Comparison of ENCODE assay signal across 11 cellular contexts in the genomic region with DNA sequence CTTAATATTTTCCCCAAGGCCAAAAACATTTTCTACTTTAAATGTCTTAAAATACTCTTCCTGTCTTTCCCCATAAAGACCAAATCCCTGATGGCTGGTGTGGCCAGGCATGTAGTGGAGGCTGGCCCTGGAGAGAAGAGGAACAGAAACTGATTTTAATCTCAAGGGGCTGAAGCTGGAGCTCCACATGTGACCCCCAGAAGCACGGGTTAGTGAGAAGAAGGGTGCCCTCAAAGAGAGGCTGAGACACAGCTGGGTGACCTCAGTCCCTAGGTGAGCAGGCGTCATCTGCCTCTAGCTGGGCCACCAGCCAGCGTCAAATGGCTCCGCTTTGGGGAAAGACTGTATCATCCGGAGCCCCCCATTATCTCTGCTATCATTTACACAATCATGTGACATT. TPM values are rescaled to one million over a fixed set of nuclear protein-coding genes. Genes with fewer than 3 reads are reported as not detected.
DNase-seq lines count a peak whose midpoint lies in the region; ATAC-seq and TF ChIP-seq lines count a peak whose summit lies in the region.
"Had no signal": no experiment of that assay in that cellular context is flagged by ENCODE, and none has a peak within 500 bp of the region (broad histone marks: within the 10 kb centered on the region; RNA-seq: fewer than 3 reads in every experiment).

No MANE protein-coding gene starts in this region.

- TF ChIP-seq CTCF in osteocyte (IDR thresholded peaks at IDR 0.05) = no peak

- intact Hi-C loops in posterior cingulate gyrus (cut with DNase I) = no loop called here

- CTCF ChIA-PET in activated naive CD4-positive, alpha-beta T cell treated with anti-CD3 and anti-CD28 coated beads, Interleukin-2, amount 10 ng/mL, durations not matched to agents 7 days and 5 days (lab: Charles Lee) = no interaction called here

- H3K27ac Mint-ChIP-seq in osteocyte (ENCODE audit: unreplicated experiment) = peak overlapping the region; percentile 29
- H3K27ac Mint-ChIP-seq in activated naive CD4-positive, alpha-beta T cell treated with anti-CD3 and anti-CD28 coated beads, Interleukin-2, amount 10 ng/mL, durations not matched to agents 7 days and 5 days = no peak overlapping the region

- H3K4me1 Mint-ChIP-seq in osteocyte (ENCODE audit: unreplicated experiment) = peaks cover 20% of the 10 kb centered on the region
- H3K4me1 Mint-ChIP-seq in activated naive CD4-positive, alpha-beta T cell treated with anti-CD3 and anti-CD28 coated beads, Interleukin-2, amount 10 ng/mL, durations not matched to agents 7 days and 5 days = no peaks in the 10 kb centered on the region

- H3K27me3 Mint-ChIP-seq in osteocyte (ENCODE audit: unreplicated experiment) = no peaks in the 10 kb centered on the region
- peaks cover 12% of the 10 kb centered on the region for H3K27me3 Mint-ChIP-seq in activated naive CD4-positive, alpha-beta T cell treated with anti-CD3 and anti-CD28 coated beads, Interleukin-2, amount 10 ng/mL, durations not matched to agents 7 days and 5 days

- peak; percentile 95 for ATAC-seq in GM19035 (IDR thresholded peaks at IDR 0.05; ENCODE audit: unreplicated experiment)
- ATAC-seq in HG02623 (IDR thresholded peaks at IDR 0.05; ENCODE audit: unreplicated experiment) = peak; percentile 90
- ATAC-seq in HG03469 (IDR thresholded peaks at IDR 0.05; ENCODE audit: unreplicated experiment) = peak; percentile 98

- no peak for DNase-seq in osteocyte (ENCODE audit: extremely low spot score, unreplicated experiment)
- no peak for DNase-seq in retina
- no peak for DNase-seq in activated naive CD4-positive, alpha-beta T cell treated with anti-CD3 and anti-CD28 coated beads, Interleukin-2, amount 10 ng/mL, durations not matched to agents 7 days and 5 days
- no peak for DNase-seq in posterior cingulate gyrus
- DNase-seq in activated naive CD4-positive, alpha-beta T cell treated with anti-CD3 and anti-CD28 coated beads, Interleukin-2, amount 50 U/mL, for 16 hours = no peak
- DNase-seq: NCI-H2081 treated with DMSO at 0.1 percent for 48 hours; SIG-M5; stimulated activated CD4-positive, alpha-beta T cell treated with anti-CD3 and anti-CD28 coated beads, Interleukin-12 subunit alpha, Interleukin-12 subunit beta, amount 100 ng/mL, for 4 hours had no signal

- peaks cover 4% of the 10 kb centered on the region for H3K9me3 Mint-ChIP-seq in osteocyte (ENCODE audit: unreplicated experiment)
- H3K9me3 Mint-ChIP-seq in activated naive CD4-positive, alpha-beta T cell treated with anti-CD3 and anti-CD28 coated beads, Interleukin-2, amount 10 ng/mL, durations not matched to agents 7 days and 5 days = no peaks in the 10 kb centered on the region

- H3K4me3 Mint-ChIP-seq in osteocyte (ENCODE audit: unreplicated experiment) = no peak overlapping the region
- no peak overlapping the region for H3K4me3 Mint-ChIP-seq in activated naive CD4-positive, alpha-beta T cell treated with anti-CD3 and anti-CD28 coated beads, Interleukin-2, amount 10 ng/mL, durations not matched to agents 7 days and 5 days

- no peaks in the 10 kb centered on the region for H3K36me3 Mint-ChIP-seq in osteocyte (ENCODE audit: unreplicated experiment)
- no peaks in the 10 kb centered on the region for H3K36me3 Mint-ChIP-seq in activated naive CD4-positive, alpha-beta T cell treated with anti-CD3 and anti-CD28 coated beads, Interleukin-2, amount 10 ng/mL, durations not matched to agents 7 days and 5 days

RNA-seq across cellular contexts. Expression of a gene that starts 19.3 kb away (rescaled TPM):
- 28.0 and 32.8 TPM in 2 replicates for total RNA-seq in osteocyte
